Comparison of ENCODE assay signal across 8 cellular contexts in genomic region chr10:112721080-112721698, GRCh38.
DNase-seq lines count a peak whose midpoint lies in the region; ATAC-seq and FAIRE-seq lines count a peak whose summit lies in the region.

No MANE protein-coding gene starts in this region.

- H3K9me3 Mint-ChIP-seq in activated T-cell treated with anti-CD3 and anti-CD28 coated beads, Interleukin-2, amount 50 U/mL, for 72 hours, result no peaks in the 10 kb centered on the region
- H3K9me3 Mint-ChIP-seq in activated T-cell treated with anti-CD3 and anti-CD28 coated beads, Interleukin-2, amount 50 U/mL, for 24 hours, result no peaks in the 10 kb centered on the region

- ATAC-seq in activated T-cell treated with anti-CD3 and anti-CD28 coated beads, Interleukin-2, amount 50 U/mL, for 72 hours (replicated peaks in 1 of 2), result no peak
- peak; percentile 90 for ATAC-seq in HG03159 (IDR thresholded peaks at IDR 0.05; ENCODE audit: unreplicated experiment)
- ATAC-seq in HG02973 (IDR thresholded peaks at IDR 0.05; ENCODE audit: unreplicated experiment), result no peak
- ATAC-seq in GM21619 (IDR thresholded peaks at IDR 0.05; ENCODE audit: unreplicated experiment), result no peak

- FAIRE-seq in frontal cortex (lab: Jason Lieb, UNC), result no peak

- peak; percentile 2 to 8 for DNase-seq in activated T-cell treated with anti-CD3 and anti-CD28 coated beads, Interleukin-2, amount 50 U/mL, for 72 hours
- DNase-seq in activated T-cell treated with anti-CD3 and anti-CD28 coated beads, Interleukin-2, amount 50 U/mL, for 24 hours, result no peak
- DNase-seq in SKM-1 (lab: John Stamatoyannopoulos, UW; ENCODE audit: unreplicated experiment) (peak; percentile 43), frontal cortex (ENCODE audit: low spot score in 2 of 2) (peak; percentile 10 to 20), putamen (ENCODE audit: low spot score) (peak; percentile 33)

- H3K4me3 Mint-ChIP-seq in activated T-cell treated with anti-CD3 and anti-CD28 coated beads, Interleukin-2, amount 50 U/mL, for 72 hours, result no peak overlapping the region
- no peak overlapping the region for H3K4me3 Mint-ChIP-seq in activated T-cell treated with anti-CD3 and anti-CD28 coated beads, Interleukin-2, amount 50 U/mL, for 24 hours

- peaks cover 0 to 3% of the 10 kb centered on the region in 2 donors for H3K36me3 Mint-ChIP-seq in activated T-cell treated with anti-CD3 and anti-CD28 coated beads, Interleukin-2, amount 50 U/mL, for 72 hours (ENCODE audit: insufficient read depth in 2 of 2)
- peaks cover 27% of the 10 kb centered on the region for H3K36me3 Mint-ChIP-seq in activated T-cell treated with anti-CD3 and anti-CD28 coated beads, Interleukin-2, amount 50 U/mL, for 24 hours (ENCODE audit: low read depth)

- no peaks in the 10 kb centered on the region for H3K27me3 Mint-ChIP-seq in activated T-cell treated with anti-CD3 and anti-CD28 coated beads, Interleukin-2, amount 50 U/mL, for 72 hours (ENCODE audit: low read depth)
- H3K27me3 Mint-ChIP-seq in activated T-cell treated with anti-CD3 and anti-CD28 coated beads, Interleukin-2, amount 50 U/mL, for 24 hours, result no peaks in the 10 kb centered on the region

- H3K4me1 Mint-ChIP-seq in activated T-cell treated with anti-CD3 and anti-CD28 coated beads, Interleukin-2, amount 50 U/mL, for 72 hours (ENCODE audit: low read depth), result no peaks in the 10 kb centered on the region
- H3K4me1 Mint-ChIP-seq in activated T-cell treated with anti-CD3 and anti-CD28 coated beads, Interleukin-2, amount 50 U/mL, for 24 hours (ENCODE audit: low read depth), result no peaks in the 10 kb centered on the region

- H3K27ac Mint-ChIP-seq in activated T-cell treated with anti-CD3 and anti-CD28 coated beads, Interleukin-2, amount 50 U/mL, for 72 hours, result no peak overlapping the region
- no peak overlapping the region for H3K27ac Mint-ChIP-seq in activated T-cell treated with anti-CD3 and anti-CD28 coated beads, Interleukin-2, amount 50 U/mL, for 24 hours
